ENCODE assay signal across 23 cellular contexts in genomic region chr22:37311761-37312312, GRCh38. TPM values are rescaled to one million over a fixed set of nuclear protein-coding genes. Genes with fewer than 3 reads are reported as not detected.
DNase-seq lines count a peak whose midpoint lies in the region; ATAC-seq, FAIRE-seq and TF ChIP-seq lines count a peak whose summit lies in the region.
"Had no signal": no experiment of that assay in that cellular context is flagged by ENCODE, and none has a peak within 500 bp of the region (broad histone marks: within the 10 kb centered on the region; RNA-seq: fewer than 3 reads in every experiment).

No MANE protein-coding gene starts in this region.

- peaks cover 57% of the 10 kb centered on the region for H3K36me3 Mint-ChIP-seq in T-helper 2 cell treated with Interferon-gamma antibody and Interleukin-4, amounts not matched to agents 5 μg/mL and 100 μg/mL, for 36 hours (ENCODE audit: low read depth)
- peaks cover 43% of the 10 kb centered on the region for H3K36me3 Mint-ChIP-seq in central memory CD8-positive, alpha-beta T cell (ENCODE audit: insufficient read depth)

- H3K36me3 ChIP-seq in neuronal stem cell (replicated peaks in 1 of 2; ENCODE audit: control insufficient read depth in 2 of 2, insufficient read depth in 2 of 2, low read length in 2 of 2) (peaks cover 0 to 3% of the 10 kb centered on the region in 2 donors), gastrocnemius medialis (no peaks in the 10 kb centered on the region)
- H3K36me3 ChIP-seq: thyroid gland had no signal

- no peak overlapping the region for H4K8ac ChIP-seq in neuronal stem cell (ENCODE audit: low read depth, low read length)

- TF ChIP-seq POLR2A in gastrocnemius medialis (IDR thresholded peaks at IDR 0.05) = no peak

- no CpG with 5 or more reads among the region's 19 CpGs for WGBS in neuronal stem cell (ENCODE audit: extremely low coverage in 2 of 2, insufficient read length in 2 of 2, insufficient replicate concordance in 1 of 2), 2 donors

- H3K27me3 Mint-ChIP-seq in T-helper 2 cell treated with Interferon-gamma antibody and Interleukin-4, amounts not matched to agents 5 μg/mL and 100 μg/mL, for 36 hours (ENCODE audit: low read depth) = no peaks in the 10 kb centered on the region
- no peaks in the 10 kb centered on the region for H3K27me3 Mint-ChIP-seq in central memory CD8-positive, alpha-beta T cell
- H3K27me3 Mint-ChIP-seq: activated CD4-positive, alpha-beta memory T cell treated with anti-CD3 and anti-CD28 coated beads for 36 hours had no signal

- H3K14ac ChIP-seq in neuronal stem cell (ENCODE audit: low read length) = peak overlapping the region; percentile 41

- no peak overlapping the region for H2BK120ac ChIP-seq in neuronal stem cell (ENCODE audit: low read depth, low read length)

- peaks cover 6 to 8% of the 10 kb centered on the region in 2 donors for H3K4me1 ChIP-seq in neuronal stem cell (ENCODE audit: control insufficient read depth in 2 of 2, insufficient read depth in 1 of 2, low read depth in 1 of 2, low read length in 2 of 2)
- no peaks in the 10 kb centered on the region for H3K4me1 ChIP-seq in gastrocnemius medialis

- H2AFZ ChIP-seq in neuronal stem cell (ENCODE audit: low read length) = no peak overlapping the region

- H3K9me3 ChIP-seq in neuronal stem cell (replicated peaks in 1 of 2; ENCODE audit: control insufficient read depth in 2 of 2, insufficient read depth in 1 of 2, low read depth in 1 of 2, low read length in 2 of 2) (no peaks in the 10 kb centered on the region), gastrocnemius medialis (no peaks in the 10 kb centered on the region)
- H3K9me3 ChIP-seq: thyroid gland had no signal

- H2AK5ac ChIP-seq in neuronal stem cell (ENCODE audit: low read depth, low read length) = peak overlapping the region; percentile 56

- TF ChIP-seq CTCF in gastrocnemius medialis (IDR thresholded peaks at IDR 0.05 in 4 of 5, conservative IDR thresholded peaks at IDR 0.05 in 1 of 5) = no peak

- peak overlapping the region; percentile 39 for H3K18ac ChIP-seq in neuronal stem cell (ENCODE audit: low read length)

- H2BK12ac ChIP-seq in neuronal stem cell (ENCODE audit: low read length) = no peak overlapping the region

- no peak overlapping the region for H3K4me2 ChIP-seq in neuronal stem cell (ENCODE audit: insufficient read depth, low read length, poor library complexity, severe bottlenecking)

- H3K79me1 ChIP-seq in neuronal stem cell (ENCODE audit: low read depth, low read length) = no peaks in the 10 kb centered on the region

- no peaks in the 10 kb centered on the region for H3K9me3 Mint-ChIP-seq in T-helper 2 cell treated with Interferon-gamma antibody and Interleukin-4, amounts not matched to agents 5 μg/mL and 100 μg/mL, for 36 hours
- H3K9me3 Mint-ChIP-seq in central memory CD8-positive, alpha-beta T cell = no peaks in the 10 kb centered on the region
- H3K9me3 Mint-ChIP-seq: activated CD4-positive, alpha-beta memory T cell treated with anti-CD3 and anti-CD28 coated beads for 36 hours; nephron had no signal

- H3K4ac ChIP-seq in neuronal stem cell (ENCODE audit: low read length) = no peak overlapping the region

- peak; percentile 9 for FAIRE-seq in GM18507 (lab: Jason Lieb, UNC)
- FAIRE-seq: GM19239 had no signal

- peak overlapping the region; percentile 70 for H2BK15ac ChIP-seq in neuronal stem cell (ENCODE audit: low read length)

- peak overlapping the region; percentile 79 for H3K27ac Mint-ChIP-seq in T-helper 2 cell treated with Interferon-gamma antibody and Interleukin-4, amounts not matched to agents 5 μg/mL and 100 μg/mL, for 36 hours
- H3K27ac Mint-ChIP-seq in central memory CD8-positive, alpha-beta T cell (ENCODE audit: low read depth) = peak overlapping the region; percentile 65
- H3K27ac Mint-ChIP-seq: nephron had no signal

- no peak for DNase-seq in T-helper 2 cell treated with Interferon-gamma antibody and Interleukin-4, amounts not matched to agents 5 μg/mL and 100 μg/mL, for 36 hours (ENCODE audit: low spot score)
- DNase-seq in T-helper 2 cell = no peak
- no peak for DNase-seq in GM18507 (ENCODE audit: extremely low spot score, insufficient read length, low read depth)
- DNase-seq in central memory CD8-positive, alpha-beta T cell (ENCODE audit: low spot score in 2 of 2) = no peak
- DNase-seq in neuronal stem cell (ENCODE audit: low spot score) = no peak
- no peak for DNase-seq in stimulated activated CD4-positive, alpha-beta T cell treated with anti-CD3 and anti-CD28 coated beads, Interleukin-12 subunit alpha, Interleukin-12 subunit beta, amount 100 ng/mL, for 4 hours
- no peak for DNase-seq in inferior parietal cortex (ENCODE audit: extremely low spot score)
- DNase-seq in gastrocnemius medialis = no peak
- DNase-seq: 8988T; activated T-cell treated with anti-CD3 and anti-CD28 coated beads, Interleukin-2, amount 50 U/mL, for 1 hour; AML-193; dermis blood vessel endothelial cell; NCI-H187 treated with DMSO at 0.1 percent for 48 hours; NCI-H774; posterior cingulate gyrus; SHP77 treated with DMSO at 0.1 percent for 48 hours; stimulated activated CD4-positive, alpha-beta T cell treated with anti-CD3 and anti-CD28 coated beads, Interleukin-1b, Interleukin-23, amount 100 ng/mL, for 48 hours; stimulated activated naive CD4-positive, alpha-beta T cell; thyroid gland had no signal

- peak overlapping the region; percentile 44 for H3K23ac ChIP-seq in neuronal stem cell (ENCODE audit: low read depth, low read length, poor library complexity)

- peak overlapping the region; percentile 47 for H3K9ac ChIP-seq in neuronal stem cell (ENCODE audit: low read depth, low read length, poor library complexity)

- no peak overlapping the region for H3K4me3 ChIP-seq in neuronal stem cell (ENCODE audit: low read length in 2 of 2)
- H3K4me3 ChIP-seq in gastrocnemius medialis = no peak overlapping the region
- H3K4me3 ChIP-seq: thyroid gland had no signal

- no peak for ATAC-seq in central memory CD8-positive, alpha-beta T cell (replicated peaks; ENCODE audit: extremely low read depth, poor library complexity, severe bottlenecking)
- no peak for ATAC-seq in gastrocnemius medialis

- in situ Hi-C loops in gastrocnemius medialis (cut with MboI; ENCODE audit: low sequenced_read_pairs in 4 of 4) = no loop called here

- intact Hi-C loops in gastrocnemius medialis (cut with DNase I; ENCODE audit: low total_unique reads) = loop anchor here (10.0 kb wide), 1 partner anchor 113 kb away; the partner anchor contains the start of gene ELFN2

- H2BK5ac ChIP-seq in neuronal stem cell (ENCODE audit: low read length) = peak overlapping the region; percentile 27

- no peak overlapping the region for H3K4me3 Mint-ChIP-seq in T-helper 2 cell treated with Interferon-gamma antibody and Interleukin-4, amounts not matched to agents 5 μg/mL and 100 μg/mL, for 36 hours
- no peak overlapping the region for H3K4me3 Mint-ChIP-seq in central memory CD8-positive, alpha-beta T cell
- H3K4me3 Mint-ChIP-seq: activated CD4-positive, alpha-beta memory T cell treated with anti-CD3 and anti-CD28 coated beads for 36 hours; nephron had no signal

- peaks cover 66% of the 10 kb centered on the region for H3K4me1 Mint-ChIP-seq in T-helper 2 cell treated with Interferon-gamma antibody and Interleukin-4, amounts not matched to agents 5 μg/mL and 100 μg/mL, for 36 hours (ENCODE audit: low read depth)
- peaks cover 83% of the 10 kb centered on the region for H3K4me1 Mint-ChIP-seq in central memory CD8-positive, alpha-beta T cell

- peak overlapping the region; percentile 46 for H4K91ac ChIP-seq in neuronal stem cell (ENCODE audit: low read depth, low read length, poor library complexity)

- H3K27ac ChIP-seq in neuronal stem cell (replicated peaks; ENCODE audit: low read length) (no peak overlapping the region), gastrocnemius medialis (no peak overlapping the region)
- H3K27ac ChIP-seq: thyroid gland had no signal

- H3K27me3 ChIP-seq in neuronal stem cell (ENCODE audit: control insufficient read depth in 3 of 3, insufficient read depth in 3 of 3, low read depth in 1 of 3, low read length in 3 of 3) (peaks cover 0 to 24% (median 0%) of the 10 kb centered on the region in 3 experiments), gastrocnemius medialis (no peaks in the 10 kb centered on the region)
- H3K27me3 ChIP-seq: thyroid gland had no signal

RNA-seq across cellular contexts. Expression of gene CYTH4, which starts 29.5 kb away (rescaled TPM):
- not detected for polyA plus RNA-seq in neuronal stem cell (2013, experiment 1 of 2)
- not detected for polyA plus RNA-seq in neuronal stem cell (2013, experiment 2 of 2)
- 1 to 10 TPM in 3 of 4 donors, not detected in 1; 1.7 to 2.2 (median 2.0) TPM for total RNA-seq in gastrocnemius medialis
- total RNA-seq: HT-29 had no signal
